Comparison of ENCODE assay signal across 1 cellular context in genomic region chr22:23956301-23956900, GRCh38.
A peak's percentile ranks its signal among the peaks of the same experiment; 100 is the strongest.
TF ChIP-seq lines count a peak whose summit lies in the region.

No MANE protein-coding gene starts in this region.

TF ChIP-seq in SK-N-SH, 30 proteins besides CTCF, POLR2A, EP300 and RAD21:
- TF ChIP-seq SMC3 (IDR thresholded peaks at IDR 0.05; ENCODE audit: low read depth, low read length) = peak; percentile 78
- TF ChIP-seq, protein P1, sequence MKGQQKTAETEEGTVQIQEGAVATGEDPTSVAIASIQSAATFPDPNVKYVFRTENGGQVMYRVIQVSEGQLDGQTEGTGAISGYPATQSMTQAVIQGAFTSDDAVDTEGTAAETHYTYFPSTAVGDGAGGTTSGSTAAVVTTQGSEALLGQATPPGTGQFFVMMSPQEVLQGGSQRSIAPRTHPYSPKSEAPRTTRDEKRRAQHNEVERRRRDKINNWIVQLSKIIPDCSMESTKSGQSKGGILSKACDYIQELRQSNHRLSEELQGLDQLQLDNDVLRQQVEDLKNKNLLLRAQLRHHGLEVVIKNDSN (IDR thresholded peaks at IDR 0.05; ENCODE audit: borderline replicate concordance, low read depth) = peak; percentile 59; the same call in 1 of the 2 replicates
